8 cellular contexts compared by ENCODE assay signal in the genomic region with DNA sequence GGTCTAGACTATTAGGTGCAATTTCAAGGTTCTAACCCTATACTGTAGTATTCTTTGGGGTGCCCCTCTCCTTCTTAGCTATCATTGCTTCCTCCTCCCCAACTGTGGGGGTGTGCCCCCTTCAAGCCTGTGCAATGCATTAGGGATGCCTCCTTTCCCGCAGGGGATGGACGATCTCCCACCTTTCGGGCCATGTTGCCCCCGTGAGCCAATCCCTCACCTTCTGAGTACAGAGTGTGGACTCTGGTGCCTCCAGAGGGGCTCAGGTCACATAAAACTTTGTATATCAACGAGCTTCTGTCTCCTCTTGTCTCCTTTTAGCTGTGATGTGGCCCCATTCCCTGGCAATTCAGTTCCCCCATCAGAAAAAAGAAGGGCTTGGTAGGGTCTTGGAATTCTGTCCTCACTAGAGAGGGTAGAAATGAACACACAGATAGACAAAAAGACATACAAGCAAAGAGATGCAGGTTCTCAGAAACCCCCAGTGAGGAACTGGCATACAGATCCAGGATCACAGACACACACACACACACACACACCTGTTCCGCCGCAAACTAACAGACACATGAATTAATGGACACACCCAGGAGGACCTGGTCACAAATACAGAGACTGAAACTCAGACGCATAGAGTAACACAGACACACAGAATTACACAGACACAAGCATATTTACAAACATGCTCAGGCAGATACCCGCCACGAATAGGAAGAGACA. TPM values are rescaled to one million over a fixed set of nuclear protein-coding genes. Genes with fewer than 3 reads are reported as not detected.
DNase-seq lines count a peak whose midpoint lies in the region; ATAC-seq and TF ChIP-seq lines count a peak whose summit lies in the region.

No MANE protein-coding gene starts in this region.

- no peaks in the 10 kb centered on the region for H3K9me3 Mint-ChIP-seq in CD4-positive, alpha-beta T cell

- intact Hi-C loops in CD4-positive, alpha-beta T cell (cut with DNase I, micrococcal nuclease) = loop anchor here (1.0 to 5.0 kb wide), 14 partner anchors 34 to 797 kb away; partner anchors contain the start of gene BLVRB (in 1 of the 2)

- peaks cover 35% of the 10 kb centered on the region for H3K4me1 Mint-ChIP-seq in CD4-positive, alpha-beta T cell (ENCODE audit: low read depth)

- CTCF ChIA-PET in CD4-positive, alpha-beta T cell (lab: Charles Lee) = interaction anchor here (0.6 to 5.4 kb wide), 10 partner anchors 37 to 656 kb away, joined by 3 to 64 read pairs (median 6); partner anchors contain the start of genes B9D2, CCDC97 and TGFB1

- POLR2A ChIA-PET in CD4-positive, alpha-beta T cell (lab: Charles Lee) = interaction anchor here (0.6 to 5.9 kb wide), 17 partner anchors 9 to 599 kb away, joined by 3 to 314 read pairs (median 15); partner anchors contain the start of genes ACTMAP, B9D2, CCDC97 and DMAC2

- H2AFZ ChIP-seq in neuron (ENCODE audit: low read depth, low read length) = peak overlapping the region; percentile 31

- ATAC-seq in CD4-positive, alpha-beta T cell (ENCODE audit: poor library complexity) = no peak
- ATAC-seq in HG03039 (IDR thresholded peaks at IDR 0.05; ENCODE audit: unreplicated experiment) = no peak

- H3K9ac ChIP-seq in endocrine pancreas (ENCODE audit: control insufficient read depth, insufficient read depth, low read length) = peak overlapping the region; percentile 50

- peaks cover 38% of the 10 kb centered on the region for H3K36me3 Mint-ChIP-seq in CD4-positive, alpha-beta T cell (ENCODE audit: low read depth)

- H3K4me3 Mint-ChIP-seq in CD4-positive, alpha-beta T cell = peak overlapping the region; percentile 96

- peaks cover 5% of the 10 kb centered on the region for H3K27me3 Mint-ChIP-seq in CD4-positive, alpha-beta T cell

- H3K36me3 ChIP-seq in Peyer's patch = peaks cover 0 to 33% (median 0%) of the 10 kb centered on the region in 3 donors
- H3K36me3 ChIP-seq in endocrine pancreas (ENCODE audit: control insufficient read depth, insufficient read depth, low read length) = no peaks in the 10 kb centered on the region
- peaks cover 18% of the 10 kb centered on the region for H3K36me3 ChIP-seq in neuron (ENCODE audit: insufficient read depth, low read length)

- peak in 2 of 10 experiments; percentile 7 to 30 for DNase-seq in CD4-positive, alpha-beta T cell
- DNase-seq in Peyer's patch = no peak
- no peak for DNase-seq in SW480 (ENCODE audit: low spot score)
- no peak for DNase-seq in retina
- no peak for DNase-seq in AG20443 (ENCODE audit: low spot score)

- H3K4me1 ChIP-seq in Peyer's patch (peaks cover 0 to 12% (median 4%) of the 10 kb centered on the region in 4 donors), endocrine pancreas (ENCODE audit: control insufficient read depth, insufficient read depth, low read length) (no peaks in the 10 kb centered on the region), neuron (ENCODE audit: insufficient read depth, low read length) (peaks cover 15% of the 10 kb centered on the region)

- H3K27me3 ChIP-seq in CD4-positive, alpha-beta T cell (ENCODE audit: control insufficient read depth, insufficient read depth, low read length) = no peaks in the 10 kb centered on the region
- H3K27me3 ChIP-seq in Peyer's patch (no peaks in the 10 kb centered on the region), endocrine pancreas (ENCODE audit: control insufficient read depth, insufficient read depth, low read length) (no peaks in the 10 kb centered on the region), neuron (ENCODE audit: insufficient read depth, low read length) (no peaks in the 10 kb centered on the region)

- no peaks in the 10 kb centered on the region for H3K9me3 ChIP-seq in CD4-positive, alpha-beta T cell (ENCODE audit: control insufficient read depth, low read length)
- H3K9me3 ChIP-seq in Peyer's patch (no peaks in the 10 kb centered on the region), endocrine pancreas (ENCODE audit: control insufficient read depth, low read length) (no peaks in the 10 kb centered on the region), neuron (ENCODE audit: low read length) (no peaks in the 10 kb centered on the region)

- no peak for TF ChIP-seq POLR2A in Peyer's patch (IDR thresholded peaks at IDR 0.05)

- TF ChIP-seq CTCF in CD4-positive, alpha-beta T cell (IDR thresholded peaks at IDR 0.05) = no peak
- no peak for TF ChIP-seq CTCF in Peyer's patch (IDR thresholded peaks at IDR 0.05)

- H3K27ac Mint-ChIP-seq in CD4-positive, alpha-beta T cell = peak overlapping the region; percentile 100

- H3K27ac ChIP-seq in CD4-positive, alpha-beta T cell (ENCODE audit: low read depth, low read length) = peak overlapping the region; percentile 100
- H3K27ac ChIP-seq in Peyer's patch = peak overlapping the region; percentile 93 to 100 (median 98)

- H3K4me3 ChIP-seq in Peyer's patch (peak overlapping the region; percentile 58 to 77 (median 62)), endocrine pancreas (ENCODE audit: control insufficient read depth, insufficient read depth, low read length) (peak overlapping the region; percentile 35), neuron (ENCODE audit: low read length) (peak overlapping the region; percentile 90)

RNA-seq across cellular contexts. Expression of gene HNRNPUL1, which starts 2.5 kb away (rescaled TPM):
- 100 to 1,000 TPM; 367 to 388 TPM for total RNA-seq in CD4-positive, alpha-beta T cell
- total RNA-seq in Peyer's patch = 100 to 1,000 TPM; 123 to 244 (median 167) TPM

RNA-seq across cellular contexts. Expression of gene AXL, which starts 42.6 kb away (rescaled TPM):
- under 1 TPM; 0.30 to 0.42 TPM for total RNA-seq in CD4-positive, alpha-beta T cell
- 10 to 100 TPM in 3 of 4 donors, 1 to 10 TPM in 1; 7.2 to 46.2 (median 24.2) TPM for total RNA-seq in Peyer's patch

RNA-seq across cellular contexts. Expression of gene CCDC97, which starts 48.3 kb away (rescaled TPM):
- 10 to 100 TPM; 27.3 to 29.7 TPM for total RNA-seq in CD4-positive, alpha-beta T cell
- 10 to 100 TPM; 17.9 to 33.0 (median 29.6) TPM for total RNA-seq in Peyer's patch

Comparison
In these comparisons a context has a peak if more than half of its experiments do, and no peak if none do; other contexts are left out.
1. H3K4me3 ChIP-seq: peak in every context shown above with its lines; median percentile 90 in neuron; 62 in Peyer's patch; 35 in endocrine pancreas.
2. RNA of gene AXL, which starts 42.6 kb away (total RNA-seq): 7.2 to 46.2 TPM in Peyer's patch; 0.30 to 0.42 TPM in CD4-positive, alpha-beta T cell; every median in the first group is over 4 times any median in the second.